In genomic region chr13:97239306-97239705, GRCh38 we compare ENCODE assay signal across 18 cellular contexts. TPM values are rescaled to one million over a fixed set of nuclear protein-coding genes. Genes with fewer than 3 reads are reported as not detected.
DNase-seq lines count a peak whose midpoint lies in the region; ATAC-seq and TF ChIP-seq lines count a peak whose summit lies in the region.
"Had no signal": no experiment of that assay in that cellular context is flagged by ENCODE, and none has a peak within 500 bp of the region (broad histone marks: within the 10 kb centered on the region; RNA-seq: fewer than 3 reads in every experiment).

No MANE protein-coding gene starts in this region.

- H3F3A ChIP-seq in GM23338 (replicated peaks; ENCODE audit: low read depth) = no peaks in the 10 kb centered on the region

- no peak overlapping the region for H3K4me3 Mint-ChIP-seq in GM23338
- H3K4me3 Mint-ChIP-seq: activated CD8-positive, alpha-beta memory T cell treated with anti-CD3 and anti-CD28 coated beads, Interleukin-2, amount 10 ng/mL, durations not matched to agents 7 days and 5 days; IgD-negative memory B cell had no signal

- no TSS peak for BruUV-seq in OCI-LY7 (replicated peaks; lab: Mats Ljungman, UMichigan)

- TF ChIP-seq CTCF in GM23338 (conservative IDR thresholded peaks at IDR 0.05; ENCODE audit: low read depth in 2 of 2) = no peak
- no peak for TF ChIP-seq CTCF in RWPE2 (IDR thresholded peaks at IDR 0.05; ENCODE audit: poor library complexity, severe bottlenecking)
- no peak for TF ChIP-seq CTCF in OCI-LY7 (conservative IDR thresholded peaks at IDR 0.05; ENCODE audit: low read length)

- no peak overlapping the region for H3K4me3 ChIP-seq in GM23338
- H3K4me3 ChIP-seq in RWPE2 (ENCODE audit: severe bottlenecking) = no peak overlapping the region
- no peak overlapping the region for H3K4me3 ChIP-seq in stomach smooth muscle (ENCODE audit: low read length in 2 of 2)
- no peak overlapping the region for H3K4me3 ChIP-seq in OCI-LY7 (ENCODE audit: low read depth, low read length, poor library complexity, severe bottlenecking)
- H3K4me3 ChIP-seq: ovary, Peyer's patch had no signal

- H3K4me1 ChIP-seq in GM23338 (ENCODE audit: insufficient read depth) (peaks cover 40% of the 10 kb centered on the region), RWPE2 (ENCODE audit: insufficient read depth, poor library complexity, severe bottlenecking) (no peaks in the 10 kb centered on the region), stomach smooth muscle (ENCODE audit: control insufficient read depth, insufficient read depth, low read length) (peaks cover 64% of the 10 kb centered on the region), OCI-LY7 (ENCODE audit: insufficient read depth, low read length, poor library complexity, severe bottlenecking) (no peaks in the 10 kb centered on the region)

- H3K36me3 Mint-ChIP-seq in GM23338 (ENCODE audit: low read depth) = no peaks in the 10 kb centered on the region

- H3K27ac Mint-ChIP-seq in GM23338 = no peak overlapping the region
- H3K27ac Mint-ChIP-seq: activated CD8-positive, alpha-beta memory T cell treated with anti-CD3 and anti-CD28 coated beads, Interleukin-2, amount 10 ng/mL, durations not matched to agents 7 days and 5 days; IgD-negative memory B cell had no signal

- H3K4me2 ChIP-seq in GM23338 (peak overlapping the region; percentile 16; the same call in 1 of the 2 replicates), OCI-LY7 (ENCODE audit: low read length) (no peak overlapping the region)

- POLR2A ChIA-PET in OCI-LY7 (lab: Charles Lee) = interaction anchor here (1.0 kb wide), 2 partner anchors 11 to 38 kb away, joined by 3 to 5 read pairs; no protein-coding TSS in a partner anchor

- H3K36me3 ChIP-seq in GM23338 (ENCODE audit: insufficient read depth) (no peaks in the 10 kb centered on the region), RWPE2 (ENCODE audit: low read depth) (peaks cover 3% of the 10 kb centered on the region), stomach smooth muscle (ENCODE audit: control insufficient read depth in 2 of 2, insufficient read depth in 2 of 2, low read length in 2 of 2) (peaks cover 0 to 2% of the 10 kb centered on the region in 2 donors), OCI-LY7 (ENCODE audit: insufficient read depth, low read length) (no peaks in the 10 kb centered on the region)
- H3K36me3 ChIP-seq: ovary, Peyer's patch had no signal

- H3K9ac ChIP-seq in stomach smooth muscle (ENCODE audit: low read length in 2 of 2) = peak overlapping the region in 1 of 2 donors; percentile 17

- ATAC-seq in GM23338 (no peak), RWPE2 (ENCODE audit: low read depth) (0 out of 3 replicates have a peak, but pooled peaks have one; percentile 14)
- ATAC-seq: activated CD8-positive, alpha-beta memory T cell treated with anti-CD3 and anti-CD28 coated beads, Interleukin-2, amount 10 ng/mL, durations not matched to agents 7 days and 5 days had no signal

- H3K79me2 ChIP-seq in GM23338 (replicated peaks; ENCODE audit: insufficient read depth) (no peaks in the 10 kb centered on the region), OCI-LY7 (ENCODE audit: insufficient read depth, low read depth, low read length) (no peaks in the 10 kb centered on the region)

- CTCF ChIA-PET in OCI-LY7 (lab: Charles Lee; ENCODE audit: unreplicated experiment) = no interaction called here

- H3K9me2 ChIP-seq in GM23338 (ENCODE audit: insufficient read depth) (no peaks in the 10 kb centered on the region), OCI-LY7 (ENCODE audit: insufficient read depth, low read length) (no peaks in the 10 kb centered on the region)

- H4K20me1 ChIP-seq in GM23338 (replicated peaks; ENCODE audit: insufficient read depth) (peaks cover 6% of the 10 kb centered on the region; the same call in 1 of the 2 replicates), OCI-LY7 (ENCODE audit: insufficient read depth, low read length) (no peaks in the 10 kb centered on the region)

- DNase-seq in GM23338 (ENCODE audit: low spot score) (no peak), RWPE2 (ENCODE audit: low spot score) (no peak), OCI-LY7 (ENCODE audit: low spot score) (no peak), SHP77 (lab: John Stamatoyannopoulos, UW) (no peak), NCI-H146 (lab: John Stamatoyannopoulos, UW) (no peak)
- DNase-seq: activated CD4-positive, alpha-beta T cell treated with anti-CD3 and anti-CD28 coated beads for 1 hour; activated CD8-positive, alpha-beta memory T cell treated with anti-CD3 and anti-CD28 coated beads, Interleukin-2, amount 10 ng/mL, durations not matched to agents 7 days and 5 days; activated gamma-delta T cell; AML-193; amygdala; COR-L47; NCI-H1694; NCI-H774; ovary; Peyer's patch had no signal

- H3K9me3 Mint-ChIP-seq in GM23338 = no peaks in the 10 kb centered on the region
- H3K9me3 Mint-ChIP-seq: IgD-negative memory B cell had no signal

- no peak overlapping the region for H2AFZ ChIP-seq in GM23338
- H2AFZ ChIP-seq in OCI-LY7 (ENCODE audit: low read length) = no peak overlapping the region

- no peaks in the 10 kb centered on the region for H3K9me3 ChIP-seq in RWPE2 (ENCODE audit: severe bottlenecking)
- no peaks in the 10 kb centered on the region for H3K9me3 ChIP-seq in stomach smooth muscle (ENCODE audit: control insufficient read depth in 2 of 2, low read length in 2 of 2)
- no peaks in the 10 kb centered on the region for H3K9me3 ChIP-seq in OCI-LY7 (ENCODE audit: low read length)
- H3K9me3 ChIP-seq: ovary, Peyer's patch had no signal

- H3K27me3 ChIP-seq in GM23338 (ENCODE audit: insufficient read depth) (peaks cover 47% of the 10 kb centered on the region), RWPE2 (ENCODE audit: insufficient read depth, poor library complexity, severe bottlenecking) (no peaks in the 10 kb centered on the region), layer of hippocampus (ENCODE audit: control insufficient read depth, insufficient read depth, low read length) (no peaks in the 10 kb centered on the region), stomach smooth muscle (ENCODE audit: control insufficient read depth in 1 of 2, insufficient read depth in 2 of 2, low read length in 2 of 2) (no peaks in the 10 kb centered on the region)
- H3K27me3 ChIP-seq: ovary, Peyer's patch had no signal

- H3K27me3 Mint-ChIP-seq in GM23338 (ENCODE audit: insufficient read depth, low read depth, poor library complexity) = peaks cover 20% of the 10 kb centered on the region
- H3K27me3 Mint-ChIP-seq: activated CD8-positive, alpha-beta memory T cell treated with anti-CD3 and anti-CD28 coated beads, Interleukin-2, amount 10 ng/mL, durations not matched to agents 7 days and 5 days; IgD-negative memory B cell had no signal

- peaks cover 30% of the 10 kb centered on the region for H3K4me1 Mint-ChIP-seq in GM23338

- H3K27ac ChIP-seq in GM23338 (ENCODE audit: low read depth) (no peak overlapping the region), RWPE2 (ENCODE audit: poor library complexity, severe bottlenecking) (no peak overlapping the region), layer of hippocampus (ENCODE audit: low read depth, low read length) (peak overlapping the region; percentile 67), stomach smooth muscle (ENCODE audit: low read length) (peak overlapping the region; percentile 74), OCI-LY7 (ENCODE audit: low read depth, low read length, poor library complexity, severe bottlenecking) (no peak overlapping the region)

- intact Hi-C loops in OCI-LY7 (cut with micrococcal nuclease; ENCODE audit: unreplicated experiment) = no loop called here

TF ChIP-seq in GM23338, 12 proteins besides CTCF, POLR2A, EP300 and RAD21 (continues in another document):
- TF ChIP-seq, protein P1, sequence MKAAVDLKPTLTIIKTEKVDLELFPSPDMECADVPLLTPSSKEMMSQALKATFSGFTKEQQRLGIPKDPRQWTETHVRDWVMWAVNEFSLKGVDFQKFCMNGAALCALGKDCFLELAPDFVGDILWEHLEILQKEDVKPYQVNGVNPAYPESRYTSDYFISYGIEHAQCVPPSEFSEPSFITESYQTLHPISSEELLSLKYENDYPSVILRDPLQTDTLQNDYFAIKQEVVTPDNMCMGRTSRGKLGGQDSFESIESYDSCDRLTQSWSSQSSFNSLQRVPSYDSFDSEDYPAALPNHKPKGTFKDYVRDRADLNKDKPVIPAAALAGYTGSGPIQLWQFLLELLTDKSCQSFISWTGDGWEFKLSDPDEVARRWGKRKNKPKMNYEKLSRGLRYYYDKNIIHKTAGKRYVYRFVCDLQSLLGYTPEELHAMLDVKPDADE (IDR thresholded peaks at IDR 0.05) = no peak
- TF ChIP-seq STAT1 (IDR thresholded peaks at IDR 0.05; ENCODE audit: unreplicated experiment) (no peak), POLR2AphosphoS5 (IDR thresholded peaks at IDR 0.05; ENCODE audit: low read depth) (no peak), CREB1 (CRISPR knock-in tag; IDR thresholded peaks at IDR 0.05; ENCODE audit: low read depth) (no peak)

RNA-seq across cellular contexts. Expression of gene MBNL2, which starts 17.2 kb away (rescaled TPM):
- 1.3 and 3.2 TPM in 2 replicates for total RNA-seq in GM23338 (2014; rRNA removed; shearing (Covaris generic))
- polyA plus RNA-seq in GM23338 (2016; fragmentation: Nextera tagmentation; extraction: Ambion mirVana) = 0.49 and 0.55 TPM in 2 replicates
- 1.6 and 2.7 TPM in 2 replicates for total RNA-seq in OCI-LY7 (2014; rRNA removed; shearing (Covaris generic))
- 7.4 and 8.7 TPM in 2 replicates for total RNA-seq in OCI-LY7 (2022)

Comparison
In these comparisons a context has a peak if more than half of its experiments do, and no peak if none do; other contexts are left out.
1. H3K27ac ChIP-seq: peak in layer of hippocampus (single experiment) and stomach smooth muscle (single experiment); none in GM23338 (single experiment), RWPE2 (single experiment) and OCI-LY7 (single experiment).